In genomic region chr11:56932572-56933235, GRCh38 we compare ENCODE assay signal across 14 cellular contexts. TPM values are rescaled to one million over a fixed set of nuclear protein-coding genes. Genes with fewer than 3 reads are reported as not detected.
DNase-seq lines count a peak whose midpoint lies in the region; ATAC-seq, FAIRE-seq and TF ChIP-seq lines count a peak whose summit lies in the region.
"Had no signal": no experiment of that assay in that cellular context is flagged by ENCODE, and none has a peak within 500 bp of the region (broad histone marks: within the 10 kb centered on the region; RNA-seq: fewer than 3 reads in every experiment).

No MANE protein-coding gene starts in this region.

- ATAC-seq in HepG2 (no peak), right lobe of liver (no peak), Right ventricle myocardium inferior (no peak)
- ATAC-seq: heart left ventricle had no signal

- DNase-seq in HepG2 (ENCODE audit: low spot score) (peak; percentile 3), right lobe of liver (no peak), RKO (ENCODE audit: low spot score) (peak; percentile 95), fibroblast of pulmonary artery (ENCODE audit: low read depth) (peak; percentile 56), esophagus muscularis mucosa (ENCODE audit: extremely low spot score) (no peak), Right ventricle myocardium inferior (ENCODE audit: missing footprints) (no peak), UCSD-AML1 (lab: John Stamatoyannopoulos, UW; ENCODE audit: unreplicated experiment) (no peak), NCI-H2196 (lab: John Stamatoyannopoulos, UW; ENCODE audit: unreplicated experiment) (no peak)
- DNase-seq: activated CD4-positive, alpha-beta T cell treated with anti-CD3 and anti-CD28 coated beads, Interleukin-2, amount 50 U/mL, for 48 hours; heart left ventricle; NCI-H1105; stomach had no signal

- WGBS in HepG2 (ENCODE audit: low lambda C conversion rate) = 5% methylated on average over 5 of the region's 5 CpGs
- WGBS in right lobe of liver (ENCODE audit: insufficient coverage, low coverage, low lambda C conversion rate, missing lambda C conversion rate) = 66% methylated on average over 4 of the region's 5 CpGs
- WGBS in esophagus muscularis mucosa = 64% methylated on average over 5 of the region's 5 CpGs

- H3K4me2 ChIP-seq in HepG2 (ENCODE audit: low read depth, low read length) = no peak overlapping the region

- in situ Hi-C loops in HepG2 (cut with HindIII; ENCODE audit: extremely low pct_ligation_motif_present, low pct_unique_long_range_greater_than_20kb) = no loop called here

- no peaks in the 10 kb centered on the region for H3K27me3 ChIP-seq in HepG2 (ENCODE audit: control insufficient read depth in 1 of 2, insufficient read depth in 2 of 2, low read length in 2 of 2)
- H3K27me3 ChIP-seq in right lobe of liver = no peaks in the 10 kb centered on the region
- no peaks in the 10 kb centered on the region for H3K27me3 ChIP-seq in esophagus muscularis mucosa
- H3K27me3 ChIP-seq: cardiac muscle cell, heart left ventricle, stomach had no signal

- TF ChIP-seq EP300 in HepG2 (IDR thresholded peaks at IDR 0.05; ENCODE audit: low read depth in 2 of 2, low read length in 2 of 2) (no peak), HepG2 (CRISPR knock-in tag; IDR thresholded peaks at IDR 0.05; ENCODE audit: borderline replicate concordance) (no peak), esophagus muscularis mucosa (IDR thresholded peaks at IDR 0.05) (no peak)

- TF ChIP-seq CTCF in HepG2 (CRISPR knock-in tag; IDR thresholded peaks at IDR 0.05) (no peak), right lobe of liver (IDR thresholded peaks at IDR 0.05) (no peak), fibroblast of pulmonary artery (IDR thresholded peaks at IDR 0.05; ENCODE audit: low read length, missing control alignments) (no peak), esophagus muscularis mucosa (IDR thresholded peaks at IDR 0.05) (no peak)

- H3K79me2 ChIP-seq in HepG2 (ENCODE audit: insufficient read depth, low read length) = no peaks in the 10 kb centered on the region

- no peaks in the 10 kb centered on the region for H4K20me1 ChIP-seq in HepG2 (ENCODE audit: insufficient read depth, low read length)

- BruUV-seq in HepG2 (replicated peaks; lab: Mats Ljungman, UMichigan) = no TSS peak

- H3K4me3 ChIP-seq in HepG2 (replicated peaks in 1 of 3; ENCODE audit: insufficient read depth in 1 of 3, low read depth in 2 of 3, low read length in 3 of 3) = no peak overlapping the region
- H3K4me3 ChIP-seq in right lobe of liver = no peak overlapping the region
- no peak overlapping the region for H3K4me3 ChIP-seq in fibroblast of pulmonary artery (replicated peaks; ENCODE audit: low read depth, low read length)
- no peak overlapping the region for H3K4me3 ChIP-seq in esophagus muscularis mucosa
- H3K4me3 ChIP-seq: cardiac muscle cell, heart left ventricle, stomach had no signal

- no peak for FAIRE-seq in HepG2 (lab: Jason Lieb, UNC)

- H2AFZ ChIP-seq in HepG2 (ENCODE audit: low read length) = no peak overlapping the region

- H3K4me1 ChIP-seq in HepG2 (ENCODE audit: insufficient read depth, low read length) = no peaks in the 10 kb centered on the region
- no peaks in the 10 kb centered on the region for H3K4me1 ChIP-seq in right lobe of liver
- H3K4me1 ChIP-seq in esophagus muscularis mucosa = no peaks in the 10 kb centered on the region
- H3K4me1 ChIP-seq: heart left ventricle, stomach had no signal

- no peak for TF ChIP-seq RAD21 in HepG2 (CRISPR knock-in tag; IDR thresholded peaks at IDR 0.05)

- POLR2A ChIA-PET in HepG2 (lab: Yijun Ruan, JAX) = no interaction called here

- TF ChIP-seq POLR2A in HepG2 (IDR thresholded peaks at IDR 0.05; ENCODE audit: insufficient read depth in 1 of 2, low read depth in 2 of 2, low read length in 2 of 2) (no peak), right lobe of liver (IDR thresholded peaks at IDR 0.05) (no peak), esophagus muscularis mucosa (IDR thresholded peaks at IDR 0.05; ENCODE audit: low read depth) (no peak)

- CTCF ChIA-PET in HepG2 (lab: Yijun Ruan, JAX; ENCODE audit: low intra/inter-chr PET ratio, low total read pairs) = no interaction called here

- H3K27ac ChIP-seq in HepG2 (ENCODE audit: extremely low read length, insufficient read depth, low read length) (no peak overlapping the region), right lobe of liver (no peak overlapping the region), esophagus muscularis mucosa (replicated peaks in 1 of 4) (no peak overlapping the region)
- H3K27ac ChIP-seq: cardiac muscle cell, heart left ventricle, stomach had no signal

- H3K36me3 ChIP-seq in HepG2 (replicated peaks in 1 of 2; ENCODE audit: control insufficient read depth in 1 of 2, insufficient read depth in 2 of 2, low read length in 2 of 2) (no peaks in the 10 kb centered on the region), right lobe of liver (no peaks in the 10 kb centered on the region), esophagus muscularis mucosa (no peaks in the 10 kb centered on the region)
- H3K36me3 ChIP-seq: cardiac muscle cell, heart left ventricle, stomach had no signal

- intact Hi-C loops in HepG2 (cut with micrococcal nuclease; ENCODE audit: unreplicated experiment) = no loop called here
- intact Hi-C loops in right lobe of liver (cut with DNase I) = no loop called here
- intact Hi-C loops in esophagus muscularis mucosa (cut with DNase I) = no loop called here
- intact Hi-C loops in Right ventricle myocardium inferior (cut with DNase I) = no loop called here

- no peaks in the 10 kb centered on the region for H3K9me3 ChIP-seq in HepG2 (ENCODE audit: low read length)
- no peaks in the 10 kb centered on the region for H3K9me3 ChIP-seq in right lobe of liver
- H3K9me3 ChIP-seq in esophagus muscularis mucosa = no peaks in the 10 kb centered on the region
- H3K9me3 ChIP-seq: heart left ventricle, stomach had no signal

- no peak overlapping the region for H3K9ac ChIP-seq in HepG2 (ENCODE audit: insufficient read depth, low read depth, low read length)

TF ChIP-seq in HepG2, 621 proteins besides CTCF, POLR2A, EP300 and RAD21 (continues in another document):
- no peak for TF ChIP-seq TEAD2 (CRISPR knock-in tag; IDR thresholded peaks at IDR 0.05)
- no peak for TF ChIP-seq ZNF44 (CRISPR knock-in tag; IDR thresholded peaks at IDR 0.05)

RNA-seq across cellular contexts. Expression of gene OR5AK2, which starts 56.0 kb away (rescaled TPM):
- total RNA-seq in HepG2 (2016; rRNA removed; fragmentation: Illumina TruSeq; extraction: Trizol) = not detected in 2 replicates
- total RNA-seq in HepG2 (2016; cell fraction: cytosol; rRNA removed; fragmentation: Illumina TruSeq; extraction: Trizol; ENCODE audit: low read depth) = not detected in 2 replicates
- not detected in 2 replicates for total RNA-seq in HepG2 (2016; cell fraction: insoluble cytoplasmic fraction; rRNA removed; fragmentation: Illumina TruSeq; extraction: Trizol)
- total RNA-seq in HepG2 (2016; cell fraction: membrane; rRNA removed; fragmentation: Illumina TruSeq; extraction: Trizol) = not detected in 2 replicates
- not detected in 2 replicates for total RNA-seq in HepG2 (2016; cell fraction: nucleus; rRNA removed; fragmentation: Illumina TruSeq; extraction: Trizol)
- polyA plus RNA-seq in HepG2 (2011; rRNA removed) = not detected in 2 replicates
- not detected in 2 replicates for polyA plus RNA-seq in HepG2 (2011; cell fraction: cytosol; rRNA removed)
- polyA plus RNA-seq in HepG2 (2011; cell fraction: nucleus; rRNA removed) = not detected in 2 replicates
- polyA plus RNA-seq in HepG2 (2012) = not detected in 2 replicates
- not detected in 2 replicates for polyA plus RNA-seq in HepG2 (2016; cell fraction: cytosol; fragmentation: Illumina TruSeq; extraction: Trizol; ENCODE audit: low read depth)
- not detected in 2 replicates for polyA plus RNA-seq in HepG2 (2016; cell fraction: insoluble cytoplasmic fraction; fragmentation: Illumina TruSeq; extraction: Trizol; ENCODE audit: low read depth)
- not detected in 2 replicates for polyA plus RNA-seq in HepG2 (2016; cell fraction: membrane; fragmentation: Illumina TruSeq; extraction: Trizol; ENCODE audit: low read depth)
- polyA plus RNA-seq in HepG2 (2016; cell fraction: nucleus; fragmentation: Illumina TruSeq; extraction: Trizol; ENCODE audit: insufficient read depth, low read depth) = not detected in 2 replicates
- not detected in 2 replicates for polyA minus RNA-seq in HepG2 (2011; rRNA and poly(A)+ RNA removed; ENCODE audit: low replicate concordance)
- not detected in 2 replicates for polyA minus RNA-seq in HepG2 (2011; cell fraction: cytosol; rRNA and poly(A)+ RNA removed)
- not detected in 2 replicates for polyA minus RNA-seq in HepG2 (2011; cell fraction: nucleus; rRNA and poly(A)+ RNA removed)
- not detected for total RNA-seq in right lobe of liver
- total RNA-seq in esophagus muscularis mucosa = not detected
- not detected for total RNA-seq in Right ventricle myocardium inferior
- total RNA-seq: cardiac muscle cell, heart left ventricle had no signal
- polyA plus RNA-seq: cardiac muscle cell, CD14-positive monocyte, heart left ventricle, stomach had no signal

Comparison
In these comparisons a context has a peak if more than half of its experiments do, and no peak if none do; other contexts are left out.
1. DNase-seq: peak in HepG2 (single experiment), RKO (single experiment) and fibroblast of pulmonary artery (single experiment); none in right lobe of liver (0 of 3), esophagus muscularis mucosa (single experiment), Right ventricle myocardium inferior (single experiment), UCSD-AML1 (single experiment) and NCI-H2196 (single experiment).